13 cellular contexts compared by ENCODE assay signal in the genomic region with DNA sequence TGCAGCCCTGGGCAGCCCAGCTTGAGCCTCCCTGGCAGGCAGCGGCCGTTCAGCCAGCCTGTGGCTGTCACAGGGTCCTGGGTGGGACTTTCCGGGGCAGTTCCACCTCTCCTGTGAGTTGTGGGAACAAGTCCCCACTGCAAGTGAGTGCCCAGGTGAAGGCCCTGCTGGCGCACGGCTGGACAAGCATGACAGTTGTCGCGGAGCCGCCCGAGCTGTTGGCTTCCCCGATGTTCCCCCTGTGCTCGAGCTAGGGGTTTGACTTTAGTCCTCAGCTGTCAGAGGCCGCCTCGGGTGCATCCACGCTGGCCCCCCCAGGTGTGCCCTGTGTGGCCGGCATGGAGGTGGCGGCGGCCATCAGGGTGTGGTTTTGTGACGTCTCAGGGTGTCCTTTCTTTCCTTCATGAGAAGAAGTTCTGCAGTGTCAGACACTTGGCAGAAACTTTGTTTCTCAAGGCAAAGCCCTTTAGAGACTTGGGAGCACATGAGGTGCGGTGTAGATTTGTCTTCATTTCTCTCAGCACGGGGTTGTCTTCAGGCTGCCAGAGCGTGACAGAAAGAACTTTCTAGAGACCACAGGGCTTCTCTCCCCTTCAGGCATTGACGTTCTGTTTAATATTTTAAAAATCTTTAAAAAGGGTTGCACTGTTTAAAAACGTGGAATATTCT.
DNase-seq lines count a peak whose midpoint lies in the region; ATAC-seq and TF ChIP-seq lines count a peak whose summit lies in the region.
"Had no signal": no experiment of that assay in that cellular context is flagged by ENCODE, and none has a peak within 500 bp of the region (broad histone marks: within the 10 kb centered on the region; RNA-seq: fewer than 3 reads in every experiment).

No MANE protein-coding gene starts in this region.

- intact Hi-C loops in esophagus muscularis mucosa (cut with DNase I) = no loop called here
- intact Hi-C loops in ascending aorta (cut with DNase I) = no loop called here

- peaks cover 23 to 31% of the 10 kb centered on the region in 2 donors for H3K27me3 Mint-ChIP-seq in stimulated activated naive B cell treated with anti-CD40 and anti-IgM and Interleukin-4, amounts not matched to agents 10 μg/mL and 1 μg/mL and 100 μg/mL, for 72 hours

- no peak for TF ChIP-seq EP300 in esophagus muscularis mucosa (IDR thresholded peaks at IDR 0.05)

- TF ChIP-seq POLR2A in esophagus muscularis mucosa (IDR thresholded peaks at IDR 0.05; ENCODE audit: low read depth) = no peak

- H3K9me3 ChIP-seq in esophagus muscularis mucosa (no peaks in the 10 kb centered on the region), ascending aorta (no peaks in the 10 kb centered on the region)
- H3K9me3 ChIP-seq: pancreas, tibial nerve had no signal

- WGBS in esophagus muscularis mucosa = 73% methylated on average over 11 of the region's 23 CpGs

- TF ChIP-seq CTCF in esophagus muscularis mucosa (IDR thresholded peaks at IDR 0.05) (no peak), ascending aorta (IDR thresholded peaks at IDR 0.05) (no peak)

- H3K4me1 ChIP-seq in esophagus muscularis mucosa = peaks cover 31 to 45% (median 38%) of the 10 kb centered on the region in 4 donors
- peaks cover 0 to 19% of the 10 kb centered on the region in 2 donors for H3K4me1 ChIP-seq in ascending aorta

- H3K4me3 Mint-ChIP-seq in stimulated activated naive B cell treated with anti-CD40 and anti-IgM and Interleukin-4, amounts not matched to agents 10 μg/mL and 1 μg/mL and 100 μg/mL, for 72 hours = peak overlapping the region in 1 of 2 donors; percentile 43
- H3K4me3 Mint-ChIP-seq: activated CD4-positive, alpha-beta T cell treated with anti-CD3 and anti-CD28 coated beads, Interleukin-2, amount 10 ng/mL, durations not matched to agents 7 days and 5 days had no signal

- peak; percentile 41 for DNase-seq in activated CD8-positive, alpha-beta memory T cell treated with anti-CD3 and anti-CD28 coated beads for 24 hours
- DNase-seq in activated CD8-positive, alpha-beta memory T cell treated with anti-CD3 and anti-CD28 coated beads, Interleukin-2, amount 50 U/mL, for 48 hours = no peak
- DNase-seq in esophagus muscularis mucosa (ENCODE audit: extremely low spot score) (peak; percentile 68), ascending aorta (ENCODE audit: low spot score in 2 of 2) (no peak), NCI-H1694 (lab: John Stamatoyannopoulos, UW) (no peak), NCI-H748 treated with DMSO at 0.1 percent for 48 hours (lab: John Stamatoyannopoulos, UW) (no peak)
- DNase-seq in stimulated activated naive B cell treated with anti-CD40 and anti-IgM and Interleukin-4, amounts not matched to agents 10 μg/mL and 1 μg/mL and 100 μg/mL, for 72 hours = no peak
- DNase-seq: NCI-H446 treated with DMSO at 0.1 percent for 48 hours had no signal

- no peak overlapping the region for H3K4me3 ChIP-seq in esophagus muscularis mucosa
- H3K4me3 ChIP-seq in ascending aorta = no peak overlapping the region
- H3K4me3 ChIP-seq: lung, pancreas, tibial nerve had no signal

- peaks cover 19 to 47% of the 10 kb centered on the region in 2 donors for H3K4me1 Mint-ChIP-seq in stimulated activated naive B cell treated with anti-CD40 and anti-IgM and Interleukin-4, amounts not matched to agents 10 μg/mL and 1 μg/mL and 100 μg/mL, for 72 hours

- H3K9me3 Mint-ChIP-seq in stimulated activated naive B cell treated with anti-CD40 and anti-IgM and Interleukin-4, amounts not matched to agents 10 μg/mL and 1 μg/mL and 100 μg/mL, for 72 hours = no peaks in the 10 kb centered on the region
- H3K9me3 Mint-ChIP-seq: activated CD4-positive, alpha-beta T cell treated with anti-CD3 and anti-CD28 coated beads, Interleukin-2, amount 10 ng/mL, durations not matched to agents 7 days and 5 days had no signal

- H3K27ac ChIP-seq in esophagus muscularis mucosa (replicated peaks in 1 of 4) = no peak overlapping the region
- H3K27ac ChIP-seq in ascending aorta = no peak overlapping the region
- H3K27ac ChIP-seq: tibial nerve had no signal

- H3K27me3 ChIP-seq in esophagus muscularis mucosa (no peaks in the 10 kb centered on the region), ascending aorta (no peaks in the 10 kb centered on the region)
- H3K27me3 ChIP-seq: pancreas, tibial nerve had no signal

- ATAC-seq in HG03175 (IDR thresholded peaks at IDR 0.05; ENCODE audit: unreplicated experiment) = peak; percentile 34
- peak; percentile 55 to 58 for ATAC-seq in stimulated activated naive B cell treated with anti-CD40 and anti-IgM and Interleukin-4, amounts not matched to agents 10 μg/mL and 1 μg/mL and 100 μg/mL, for 72 hours (replicated peaks)

- no peaks in the 10 kb centered on the region for H3K36me3 Mint-ChIP-seq in stimulated activated naive B cell treated with anti-CD40 and anti-IgM and Interleukin-4, amounts not matched to agents 10 μg/mL and 1 μg/mL and 100 μg/mL, for 72 hours

- H3K27ac Mint-ChIP-seq in stimulated activated naive B cell treated with anti-CD40 and anti-IgM and Interleukin-4, amounts not matched to agents 10 μg/mL and 1 μg/mL and 100 μg/mL, for 72 hours = peak overlapping the region; percentile 48
- H3K27ac Mint-ChIP-seq: activated CD4-positive, alpha-beta T cell treated with anti-CD3 and anti-CD28 coated beads, Interleukin-2, amount 10 ng/mL, durations not matched to agents 7 days and 5 days had no signal

- peaks cover 0 to 11% (median 0%) of the 10 kb centered on the region in 4 donors for H3K36me3 ChIP-seq in esophagus muscularis mucosa
- H3K36me3 ChIP-seq in ascending aorta = peaks cover 0 to 4% of the 10 kb centered on the region in 2 donors
- H3K36me3 ChIP-seq: pancreas had no signal

Comparison
In these comparisons a context has a peak if more than half of its experiments do, and no peak if none do; other contexts are left out.
1. DNase-seq: peak in activated CD8-positive, alpha-beta memory T cell treated with anti-CD3 and anti-CD28 coated beads for 24 hours (single experiment) and esophagus muscularis mucosa (single experiment); none in activated CD8-positive, alpha-beta memory T cell treated with anti-CD3 and anti-CD28 coated beads, Interleukin-2, amount 50 U/mL, for 48 hours (single experiment), stimulated activated naive B cell treated with anti-CD40 and anti-IgM and Interleukin-4, amounts not matched to agents 10 μg/mL and 1 μg/mL and 100 μg/mL, for 72 hours (single experiment), ascending aorta (0 of 2), NCI-H1694 (single experiment) and NCI-H748 treated with DMSO at 0.1 percent for 48 hours (single experiment).